In genomic region chr16:19031738-19032137, GRCh38 we compare ENCODE assay signal across 6 cellular contexts.
"Had no signal": no experiment of that assay in that cellular context is flagged by ENCODE, and none has a peak within 500 bp of the region (broad histone marks: within the 10 kb centered on the region; RNA-seq: fewer than 3 reads in every experiment).

No MANE protein-coding gene starts in this region.

- H3K27ac ChIP-seq: HL-60 had no signal

- H3K4me2 ChIP-seq: GM23338 had no signal

- ATAC-seq: GM23338 had no signal

- DNase-seq: H9, HCEC 1CT, IMR-90, KG1 had no signal

- H3K4me1 Mint-ChIP-seq: GM23338, H9 had no signal

- H3K4me3 ChIP-seq: GM23338 had no signal

- H3K4me3 Mint-ChIP-seq: GM23338, H9 had no signal

- H3K27ac Mint-ChIP-seq: GM23338, H9 had no signal
